ENCODE assay signal across 29 cellular contexts in the genomic region with DNA sequence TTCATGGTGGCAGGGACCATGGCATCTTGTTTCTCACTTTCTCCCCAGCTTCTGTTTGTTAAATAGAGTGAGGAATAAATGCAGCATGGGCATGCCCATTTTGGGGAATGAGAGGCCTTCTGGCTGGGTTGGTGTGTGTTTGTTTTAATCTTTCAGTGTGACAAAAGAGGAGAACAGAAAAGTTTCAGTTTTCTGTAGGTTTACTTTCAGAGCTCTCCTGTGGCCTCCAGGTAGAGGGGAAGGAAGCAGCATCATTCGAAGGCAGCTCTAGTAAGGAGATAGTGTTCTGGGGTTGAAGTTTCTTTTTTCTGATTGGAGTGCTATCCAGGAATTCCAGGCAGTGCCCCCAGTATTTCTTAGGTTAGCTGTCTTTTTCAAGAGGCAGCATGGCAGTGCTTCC. TPM values are rescaled to one million over a fixed set of nuclear protein-coding genes. Genes with fewer than 3 reads are reported as not detected.
"Had no signal": no experiment of that assay in that cellular context is flagged by ENCODE, and none has a peak within 500 bp of the region (broad histone marks: within the 10 kb centered on the region; RNA-seq: fewer than 3 reads in every experiment).

No MANE protein-coding gene starts in this region.

- H3K4me3 ChIP-seq: left lung, lower lobe of right lung, pancreas, prostate gland, skin epidermis, suprapubic skin, thoracic aorta, tibial artery, uterus had no signal

- H3K27ac Mint-ChIP-seq: immature natural killer cell; nephron; stimulated activated naive B cell treated with anti-CD40 and anti-IgM and Interleukin-4, amounts not matched to agents 10 μg/mL and 1 μg/mL and 100 μg/mL, for 72 hours; stimulated activated naive CD8-positive, alpha-beta T cell treated with anti-CD3 and anti-CD28 coated beads, Interleukin-15, Interleukin-2, amounts not matched to agents 100 ng/mL and 50 ng/mL, for 24 hours had no signal

- H3K4me3 Mint-ChIP-seq: immature natural killer cell; naive thymus-derived CD8-positive, alpha-beta T cell; nephron; neural crest cell; stimulated activated naive B cell treated with anti-CD40 and anti-IgM and Interleukin-4, amounts not matched to agents 10 μg/mL and 1 μg/mL and 100 μg/mL, for 72 hours; stimulated activated naive CD8-positive, alpha-beta T cell treated with anti-CD3 and anti-CD28 coated beads, Interleukin-15, Interleukin-2, amounts not matched to agents 100 ng/mL and 50 ng/mL, for 24 hours had no signal

- H3K27ac ChIP-seq: left lung, lower lobe of right lung, pancreas, prostate gland, skin epidermis, suprapubic skin, thoracic aorta, tibial artery, uterus had no signal

- H3K9me3 Mint-ChIP-seq: nephron had no signal

- H3K36me3 ChIP-seq: left lung, lower lobe of right lung, pancreas, prostate gland, suprapubic skin, thoracic aorta, tibial artery, uterus had no signal

- H3K4me1 Mint-ChIP-seq: nephron, neural crest cell had no signal

- DNase-seq: immature natural killer cell; kidney; left colon; left lung; lower lobe of right lung; mammary epithelial cell; mesenchymal stem cell; naive thymus-derived CD8-positive, alpha-beta T cell; nucleus accumbens; pancreas; posterior cingulate gyrus; retina; right cardiac atrium; stimulated activated CD4-positive, alpha-beta T cell treated with anti-CD3 and anti-CD28 coated beads, Interleukin-12 subunit alpha, Interleukin-12 subunit beta, amount 100 ng/mL, for 4 hours; stimulated activated CD4-positive, alpha-beta T cell treated with anti-CD3 and anti-CD28 coated beads, Interleukin-15, amount 100 ng/mL, for 24 hours; stimulated activated CD4-positive, alpha-beta T cell treated with anti-CD3 and anti-CD28 coated beads, Interleukin-2, amount 100 ng/mL, for 24 hours; stimulated activated CD4-positive, alpha-beta T cell treated with anti-CD3 and anti-CD28 coated beads, Interleukin-4, amount 100 ng/mL, for 1 hour; stimulated activated naive B cell treated with anti-CD40 and anti-IgM and Interleukin-4, amounts not matched to agents 10 μg/mL and 1 μg/mL and 100 μg/mL, for 72 hours; tibial artery; trophoblast cell; uterus had no signal

- ATAC-seq: left colon; left lung; lower lobe of right lung; naive thymus-derived CD8-positive, alpha-beta T cell; pancreas; right cardiac atrium; sciatic nerve; stimulated activated naive B cell treated with anti-CD40 and anti-IgM and Interleukin-4, amounts not matched to agents 10 μg/mL and 1 μg/mL and 100 μg/mL, for 72 hours had no signal

- H3K27me3 ChIP-seq: left lung, suprapubic skin, tibial artery, uterus had no signal

- H3K9me3 ChIP-seq: left lung, lower lobe of right lung, pancreas, prostate gland, suprapubic skin, thoracic aorta, tibial artery, uterus had no signal

- H3K4me1 ChIP-seq: left lung, pancreas, prostate gland, suprapubic skin, uterus had no signal

- H3K36me3 Mint-ChIP-seq: immature natural killer cell; naive thymus-derived CD8-positive, alpha-beta T cell; stimulated activated naive B cell treated with anti-CD40 and anti-IgM and Interleukin-4, amounts not matched to agents 10 μg/mL and 1 μg/mL and 100 μg/mL, for 72 hours had no signal

RNA-seq across cellular contexts. Expression of a gene that starts 15.3 kb away (rescaled TPM):
- total RNA-seq: naive thymus-derived CD8-positive, alpha-beta T cell had no signal
